ENCODE assay signal across 10 cellular contexts in the genomic region with DNA sequence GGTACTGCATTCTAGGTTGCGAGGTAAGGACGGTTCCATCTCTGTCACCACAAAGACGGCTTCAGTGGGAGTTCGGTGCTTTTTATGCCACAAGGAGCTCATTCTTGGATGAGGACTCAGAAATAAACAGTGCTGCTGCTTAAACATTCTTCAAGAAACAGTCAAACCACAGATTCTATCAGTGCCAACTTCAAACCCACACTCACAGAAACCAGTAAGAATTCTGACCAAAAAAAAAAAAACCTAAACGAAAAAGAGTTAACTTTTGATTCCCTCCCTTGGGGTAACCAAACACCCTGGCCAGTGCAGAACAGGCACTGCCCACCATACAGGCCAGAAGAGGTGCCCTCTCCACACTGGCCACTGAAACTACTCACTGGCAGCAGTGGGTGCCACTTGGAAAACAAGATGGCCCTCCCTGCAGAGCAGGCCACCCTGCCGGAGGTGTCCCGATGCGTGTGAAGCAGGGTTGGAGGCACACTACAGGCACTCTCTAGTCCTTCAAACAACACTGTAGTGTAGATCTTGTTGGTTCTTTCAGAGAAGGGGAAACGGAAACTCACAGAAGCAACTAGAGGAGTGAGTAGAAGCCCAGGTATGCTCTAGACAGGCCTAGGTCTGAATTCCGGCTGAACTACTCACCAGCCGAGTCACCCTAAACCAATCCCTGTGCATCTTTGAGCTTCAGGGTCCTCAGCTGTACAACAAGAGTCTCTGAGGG.
A peak's percentile ranks its signal among the peaks of the same experiment; 100 is the strongest.
DNase-seq lines count a peak whose midpoint lies in the region; ATAC-seq and TF ChIP-seq lines count a peak whose summit lies in the region.
"Had no signal": no experiment of that assay in that cellular context is flagged by ENCODE, and none has a peak within 500 bp of the region (broad histone marks: within the 10 kb centered on the region; RNA-seq: fewer than 3 reads in every experiment).

No MANE protein-coding gene starts in this region.

- H3K4me2 ChIP-seq in DND-41 (ENCODE audit: insufficient read depth, low read length) (peak overlapping the region; percentile 23), PC-9 (0 out of 2 replicates have a peak overlapping the region, but pooled peaks have one; percentile 35), mesendoderm (ENCODE audit: low read length) (no peak overlapping the region)

- ATAC-seq in DND-41 (ENCODE audit: insufficient read depth, low read depth): peak; percentile 75
- no peak for ATAC-seq in GM21447 (IDR thresholded peaks at IDR 0.05; ENCODE audit: unreplicated experiment)
- no peak for ATAC-seq in GM19467 (IDR thresholded peaks at IDR 0.05; ENCODE audit: unreplicated experiment)
- ATAC-seq: psoas muscle had no signal

- H3K4me3 ChIP-seq in DND-41 (ENCODE audit: low read depth in 1 of 2, low read length in 2 of 2) (no peak overlapping the region), PC-9 (no peak overlapping the region), mesendoderm (ENCODE audit: low read length) (no peak overlapping the region)
- H3K4me3 ChIP-seq: psoas muscle had no signal

- H3F3A ChIP-seq in PC-9 (ENCODE audit: insufficient read depth, low read depth): no peaks in the 10 kb centered on the region

- no peak overlapping the region for H3K4ac ChIP-seq in mesendoderm (ENCODE audit: low read depth, low read length)

- POLR2A ChIA-PET in PC-9 (lab: Charles Lee; ENCODE audit: unreplicated experiment): interaction anchor here (0.6 to 0.7 kb wide), 6 partner anchors 24 to 1497 kb away, joined by 3 to 13 read pairs (median 6); no protein-coding TSS in a partner anchor

- no CpG with 5 or more reads among the region's 11 CpGs for WGBS in mesendoderm (ENCODE audit: extremely low coverage, insufficient coverage, low lambda C conversion rate)

- H2AK5ac ChIP-seq in mesendoderm (ENCODE audit: low read length): no peak overlapping the region

- H3K56ac ChIP-seq in mesendoderm (ENCODE audit: low read length): no peak overlapping the region

- H3K27ac ChIP-seq in DND-41 (ENCODE audit: low read length): peak overlapping the region; percentile 63
- H3K27ac ChIP-seq in PC-9: peak overlapping the region; percentile 68
- no peak overlapping the region for H3K27ac ChIP-seq in mesendoderm (ENCODE audit: low read depth, low read length)
- H3K27ac ChIP-seq: psoas muscle had no signal

- no peak for TF ChIP-seq CTCF in DND-41 (IDR thresholded peaks at IDR 0.05; ENCODE audit: borderline replicate concordance, extremely low read depth, low read length, poor library complexity, severe bottlenecking)
- TF ChIP-seq CTCF in PC-9 (conservative IDR thresholded peaks at IDR 0.05): no peak

- H3K79me2 ChIP-seq in DND-41 (ENCODE audit: insufficient read depth, low read length) (no peaks in the 10 kb centered on the region), PC-9 (ENCODE audit: low read depth) (no peaks in the 10 kb centered on the region), mesendoderm (ENCODE audit: control insufficient read depth, insufficient read depth, low read length) (no peaks in the 10 kb centered on the region)

- H2AFZ ChIP-seq in DND-41 (ENCODE audit: low read depth, low read length): no peak overlapping the region
- 0 out of 2 replicates have a peak overlapping the region, but pooled peaks have one; percentile 61 for H2AFZ ChIP-seq in PC-9

- H3K23ac ChIP-seq in mesendoderm (ENCODE audit: low read length): no peak overlapping the region

- H4K5ac ChIP-seq in mesendoderm (ENCODE audit: low read length): no peak overlapping the region

- H4K8ac ChIP-seq in mesendoderm (ENCODE audit: low read depth, low read length): no peak overlapping the region

- H3K4me1 ChIP-seq in DND-41 (ENCODE audit: insufficient read depth, low read length) (peaks cover 32% of the 10 kb centered on the region), PC-9 (replicated peaks; ENCODE audit: insufficient read depth) (peaks cover 26% of the 10 kb centered on the region), mesendoderm (ENCODE audit: control insufficient read depth, low read depth, low read length) (no peaks in the 10 kb centered on the region)
- H3K4me1 ChIP-seq: psoas muscle had no signal

- H3K36me3 ChIP-seq in DND-41 (ENCODE audit: insufficient read depth, low read length) (no peaks in the 10 kb centered on the region), PC-9 (ENCODE audit: low read depth) (no peaks in the 10 kb centered on the region), mesendoderm (ENCODE audit: control insufficient read depth, insufficient read depth, low read length) (no peaks in the 10 kb centered on the region)

- no peaks in the 10 kb centered on the region for H4K20me1 ChIP-seq in DND-41 (ENCODE audit: insufficient read depth, low read length)
- no peaks in the 10 kb centered on the region for H4K20me1 ChIP-seq in PC-9 (ENCODE audit: insufficient read depth)

- H3K79me1 ChIP-seq in mesendoderm (ENCODE audit: low read length): no peaks in the 10 kb centered on the region

- no peaks in the 10 kb centered on the region for H3K9me3 ChIP-seq in DND-41 (ENCODE audit: insufficient read depth, low read length, severe bottlenecking)
- H3K9me3 ChIP-seq in PC-9 (ENCODE audit: insufficient read depth, low read depth): no peaks in the 10 kb centered on the region; the same call in 1 of the 2 replicates
- H3K9me3 ChIP-seq: psoas muscle had no signal

- H2BK15ac ChIP-seq in mesendoderm (replicated peaks; ENCODE audit: low read depth): no peak overlapping the region

- no peak overlapping the region for H2BK120ac ChIP-seq in mesendoderm (ENCODE audit: low read depth, low read length)

- DNase-seq in DND-41 (peak; percentile 46), PC-9 (peak; percentile 54 to 75), amniotic epithelial cell (ENCODE audit: low read depth) (peak; percentile 84), mesendoderm (peak; percentile 41), NCI-H748 (lab: John Stamatoyannopoulos, UW; ENCODE audit: unreplicated experiment) (no peak), NCI-H774 (lab: John Stamatoyannopoulos, UW) (no peak)
- DNase-seq: NCI-H146, psoas muscle had no signal

- H3K27me3 ChIP-seq in DND-41 (ENCODE audit: insufficient read depth, low read length, poor library complexity) (no peaks in the 10 kb centered on the region), PC-9 (ENCODE audit: insufficient read depth, low read depth) (no peaks in the 10 kb centered on the region), mesendoderm (ENCODE audit: insufficient read depth, low read length, poor library complexity) (no peaks in the 10 kb centered on the region)

- H2BK5ac ChIP-seq in mesendoderm (ENCODE audit: low read length): no peak overlapping the region

- H3K9me2 ChIP-seq in PC-9 (ENCODE audit: insufficient read depth): no peaks in the 10 kb centered on the region

- intact Hi-C loops in PC-9 (cut with micrococcal nuclease; ENCODE audit: unreplicated experiment): loop anchor here (1.0 to 10.0 kb wide), 2 partner anchors 46 to 87 kb away; a partner anchor contains a TSS

- H3K9ac ChIP-seq in DND-41 (ENCODE audit: low read depth, low read length) (no peak overlapping the region), mesendoderm (ENCODE audit: low read length) (no peak overlapping the region)

- CTCF ChIA-PET in PC-9 (lab: Charles Lee): interaction anchor here (0.7 to 1.2 kb wide), 7 partner anchors 34 to 1104 kb away, joined by 3 to 8 read pairs (median 4); no protein-coding TSS in a partner anchor

- TSS peak; percentile 88 for BruUV-seq in PC-9 (replicated peaks; lab: Mats Ljungman, UMichigan)

- H3K18ac ChIP-seq in mesendoderm (ENCODE audit: low read length): no peak overlapping the region

Comparison
In these comparisons a context has a peak if more than half of its experiments do, and no peak if none do; other contexts are left out.
1. DNase-seq: peak in DND-41 (single experiment), PC-9 (2 of 2), amniotic epithelial cell (single experiment) and mesendoderm (single experiment); none in NCI-H748 (single experiment) and NCI-H774 (single experiment).